In genomic region chr1:40257688-40258444, GRCh38 we compare ENCODE assay signal across 8 cellular contexts. TPM values are rescaled to one million over a fixed set of nuclear protein-coding genes. Genes with fewer than 3 reads are reported as not detected.
A peak's percentile ranks its signal among the peaks of the same experiment; 100 is the strongest.
DNase-seq lines count a peak whose midpoint lies in the region; ATAC-seq and TF ChIP-seq lines count a peak whose summit lies in the region.

ZMPSTE24 (plus strand) TSS chr1:40258236; CDS start chr1:40258272, 36 bp downstream.

- peaks cover 29% of the 10 kb centered on the region for H3K4me1 ChIP-seq in mononuclear cell (ENCODE audit: insufficient read depth, low read length)

- H3K27me3 ChIP-seq in mononuclear cell (ENCODE audit: insufficient read depth, low read length) = no peaks in the 10 kb centered on the region

- peak; percentile 100 for DNase-seq in DMS 273 (lab: John Stamatoyannopoulos, UW; ENCODE audit: unreplicated experiment)
- DNase-seq in OCI-M2 (lab: John Stamatoyannopoulos, UW; ENCODE audit: unreplicated experiment) = peak; percentile 68
- peak; percentile 93 for DNase-seq in activated T-cell treated with anti-CD3 and anti-CD28 coated beads for 4 hours
- DNase-seq in epithelial cell of esophagus (ENCODE audit: low read depth) = peak; percentile 98
- DNase-seq in stimulated activated CD8-positive, alpha-beta memory T cell treated with anti-CD3 and anti-CD28 coated beads, Interleukin-4, amount 100 ng/mL, for 1 hour (ENCODE audit: low read depth in 2 of 2, low spot score in 1 of 2) = peak; percentile 79 to 93

- H3K4me3 ChIP-seq in epithelial cell of esophagus (ENCODE audit: low read length) (peak within 1 kb of the TSS; percentile 94), mononuclear cell (ENCODE audit: low read length) (peak within 1 kb of the TSS; percentile 85)

- no peaks in the 10 kb centered on the region for H3K9me3 Mint-ChIP-seq in IgD-negative memory B cell

- peak within 1 kb of the TSS; percentile 93 to 100 (median 99) for H3K27ac Mint-ChIP-seq in IgD-negative memory B cell

- H3K4me3 Mint-ChIP-seq in IgD-negative memory B cell = peak within 1 kb of the TSS; percentile 97 to 99 (median 97)

- peak; percentile 87 for ATAC-seq in GM21528 (IDR thresholded peaks at IDR 0.05; ENCODE audit: low FRiP score, unreplicated experiment)

- no peak for TF ChIP-seq CTCF in epithelial cell of esophagus (IDR thresholded peaks at IDR 0.05; ENCODE audit: insufficient read depth, low read depth, low read length, missing control alignments)

- H3K36me3 Mint-ChIP-seq in IgD-negative memory B cell = no peaks in the 10 kb centered on the region

- no peaks in the 10 kb centered on the region for H3K9me3 ChIP-seq in mononuclear cell (ENCODE audit: low read depth, low read length)

- no peaks in the 10 kb centered on the region for H3K27me3 Mint-ChIP-seq in IgD-negative memory B cell

- peaks cover 19 to 27% (median 25%) of the 10 kb centered on the region in 3 donors for H3K4me1 Mint-ChIP-seq in IgD-negative memory B cell

RNA-seq across cellular contexts. Expression of gene ZMPSTE24, which starts in this region (rescaled TPM):
- 22.9 TPM for polyA plus RNA-seq in IgD-negative memory B cell
- total RNA-seq in mononuclear cell = 17.2 TPM

Comparison
In these comparisons a context has a peak if more than half of its experiments do, and no peak if none do; other contexts are left out.
1. Peak in every context shown above with its lines: DNase-seq, ATAC-seq and H3K4me3 ChIP-seq.